8 cellular contexts compared by ENCODE assay signal in genomic region chr6:152897807-152898399, GRCh38.
DNase-seq lines count a peak whose midpoint lies in the region; ATAC-seq and TF ChIP-seq lines count a peak whose summit lies in the region.

No MANE protein-coding gene starts in this region.

- no peak overlapping the region for H3K27ac ChIP-seq in effector memory CD4-positive, alpha-beta T cell (ENCODE audit: insufficient read depth, low read length, poor library complexity, severe bottlenecking)

- CTCF ChIA-PET in activated CD4-positive, alpha-beta memory T cell treated with anti-CD3 and anti-CD28 coated beads, Interleukin-2, amount 10 ng/mL, durations not matched to agents 7 days and 5 days (lab: Charles Lee) = no interaction called here

- POLR2A ChIA-PET in activated CD4-positive, alpha-beta memory T cell treated with anti-CD3 and anti-CD28 coated beads, Interleukin-2, amount 10 ng/mL, durations not matched to agents 7 days and 5 days (lab: Charles Lee) = no interaction called here

- H3K27me3 ChIP-seq in effector memory CD4-positive, alpha-beta T cell (replicated peaks; ENCODE audit: control insufficient read depth, insufficient read depth, low read length, poor library complexity, severe bottlenecking) = peaks cover 3% of the 10 kb centered on the region

- H3K36me3 ChIP-seq in effector memory CD4-positive, alpha-beta T cell (ENCODE audit: control insufficient read depth, insufficient read depth, low read length) = no peaks in the 10 kb centered on the region

- peak; percentile 78 for TF ChIP-seq CTCF in mesothelial cell of epicardium (IDR thresholded peaks at IDR 0.05; ENCODE audit: unreplicated experiment)

- peak; percentile 99 for ATAC-seq in GM18861 (IDR thresholded peaks at IDR 0.05; ENCODE audit: unreplicated experiment)
- ATAC-seq in HG03039 (IDR thresholded peaks at IDR 0.05; ENCODE audit: unreplicated experiment) = peak; percentile 99

- no peak overlapping the region for H3K27ac Mint-ChIP-seq in activated CD4-positive, alpha-beta memory T cell treated with anti-CD3 and anti-CD28 coated beads, Interleukin-2, amount 10 ng/mL, durations not matched to agents 7 days and 5 days
- no peak overlapping the region for H3K27ac Mint-ChIP-seq in mesothelial cell of epicardium

- H3K4me1 ChIP-seq in effector memory CD4-positive, alpha-beta T cell (ENCODE audit: control insufficient read depth, insufficient read depth, low read length, poor library complexity, severe bottlenecking) = no peaks in the 10 kb centered on the region

- peak; percentile 56 for DNase-seq in Ammon's horn (ENCODE audit: low spot score)
- peak; percentile 64 for DNase-seq in NCI-H2171 treated with DMSO at 0.1 percent for 48 hours (lab: John Stamatoyannopoulos, UW)
- peak; percentile 70 for DNase-seq in activated CD4-positive, alpha-beta memory T cell treated with anti-CD3 and anti-CD28 coated beads, Interleukin-2, amount 10 ng/mL, durations not matched to agents 7 days and 5 days
- DNase-seq in effector memory CD4-positive, alpha-beta T cell = peak; percentile 4 to 38 (median 33)
- peak; percentile 29 to 82 for DNase-seq in mesothelial cell of epicardium (ENCODE audit: low spot score in 2 of 2, unreplicated experiment in 2 of 2)
- peak; percentile 60 for DNase-seq in stimulated activated CD8-positive, alpha-beta memory T cell treated with anti-CD3 and anti-CD28 coated beads, Interleukin-4, amount 100 ng/mL, for 24 hours (ENCODE audit: low read depth)

- no peaks in the 10 kb centered on the region for H3K9me3 ChIP-seq in effector memory CD4-positive, alpha-beta T cell (ENCODE audit: control insufficient read depth, low read length)

- H3K27me3 Mint-ChIP-seq in activated CD4-positive, alpha-beta memory T cell treated with anti-CD3 and anti-CD28 coated beads, Interleukin-2, amount 10 ng/mL, durations not matched to agents 7 days and 5 days = peaks cover 17% of the 10 kb centered on the region
- H3K27me3 Mint-ChIP-seq in mesothelial cell of epicardium (ENCODE audit: low read depth) = peaks cover 42% of the 10 kb centered on the region

- H3K4me3 ChIP-seq in effector memory CD4-positive, alpha-beta T cell (ENCODE audit: insufficient read depth, low read depth, low read length, poor library complexity, severe bottlenecking) = no peak overlapping the region

- H3K9me3 Mint-ChIP-seq in activated CD4-positive, alpha-beta memory T cell treated with anti-CD3 and anti-CD28 coated beads, Interleukin-2, amount 10 ng/mL, durations not matched to agents 7 days and 5 days = no peaks in the 10 kb centered on the region
- no peaks in the 10 kb centered on the region for H3K9me3 Mint-ChIP-seq in mesothelial cell of epicardium

- H3K4me1 Mint-ChIP-seq in activated CD4-positive, alpha-beta memory T cell treated with anti-CD3 and anti-CD28 coated beads, Interleukin-2, amount 10 ng/mL, durations not matched to agents 7 days and 5 days = no peaks in the 10 kb centered on the region
- no peaks in the 10 kb centered on the region for H3K4me1 Mint-ChIP-seq in mesothelial cell of epicardium

- H3K36me3 Mint-ChIP-seq in activated CD4-positive, alpha-beta memory T cell treated with anti-CD3 and anti-CD28 coated beads, Interleukin-2, amount 10 ng/mL, durations not matched to agents 7 days and 5 days (ENCODE audit: low read depth) = no peaks in the 10 kb centered on the region
- no peaks in the 10 kb centered on the region for H3K36me3 Mint-ChIP-seq in mesothelial cell of epicardium

- H3K4me3 Mint-ChIP-seq in activated CD4-positive, alpha-beta memory T cell treated with anti-CD3 and anti-CD28 coated beads, Interleukin-2, amount 10 ng/mL, durations not matched to agents 7 days and 5 days = no peak overlapping the region
- H3K4me3 Mint-ChIP-seq in mesothelial cell of epicardium = no peak overlapping the region
